Comparison of ENCODE assay signal across 6 cellular contexts in genomic region chr11:67392182-67392715, GRCh38. TPM values are rescaled to one million over a fixed set of nuclear protein-coding genes. Genes with fewer than 3 reads are reported as not detected.
DNase-seq lines count a peak whose midpoint lies in the region; ATAC-seq and TF ChIP-seq lines count a peak whose summit lies in the region.

No MANE protein-coding gene starts in this region.

- H3K4me2 ChIP-seq in BLaER1 treated with 17β-estradiol and CSF1 and Interleukin-3, amounts not matched to agents 10 nM and 100 nM, result peak overlapping the region; percentile 85 to 100 (median 99)
- peak overlapping the region; percentile 84 for H3K4me2 ChIP-seq in KMS-11

- TF ChIP-seq EP300 in gastroesophageal sphincter (IDR thresholded peaks at IDR 0.05), result no peak

- peaks cover 18% of the 10 kb centered on the region for H3K4me1 Mint-ChIP-seq in type B pancreatic cell (ENCODE audit: unreplicated experiment)

- no peak for TF ChIP-seq POLR2A in gastroesophageal sphincter (IDR thresholded peaks at IDR 0.05)

- peaks cover 4% of the 10 kb centered on the region; the same call in 1 of the 2 replicates for H3K79me2 ChIP-seq in KMS-11 (ENCODE audit: insufficient read depth, low read depth)

- peak overlapping the region; percentile 95 for H2AFZ ChIP-seq in KMS-11 (ENCODE audit: low read depth)

- H3K9me3 ChIP-seq in BLaER1 treated with 17β-estradiol and CSF1 and Interleukin-3, amounts not matched to agents 10 nM and 100 nM (replicated peaks in 1 of 11), result no peaks in the 10 kb centered on the region
- no peaks in the 10 kb centered on the region for H3K9me3 ChIP-seq in gastroesophageal sphincter

- TF ChIP-seq CTCF in KMS-11 (conservative IDR thresholded peaks at IDR 0.05; ENCODE audit: low read depth, low read length), result no peak
- no peak for TF ChIP-seq CTCF in gastroesophageal sphincter (IDR thresholded peaks at IDR 0.05)
- no peak for TF ChIP-seq CTCF in type B pancreatic cell (conservative IDR thresholded peaks at IDR 0.05)

- 10% methylated on average over 8 of the region's 31 CpGs; no CpG with 5 or more reads in 1 of the 2 donors for WGBS in gastroesophageal sphincter (ENCODE audit: low coverage in 1 of 2), 2 donors

- peaks cover 8 to 49% (median 34%) of the 10 kb centered on the region in 11 experiments; a peak in 21 of 22 replicates for H4K20me1 ChIP-seq in BLaER1 treated with 17β-estradiol and CSF1 and Interleukin-3, amounts not matched to agents 10 nM and 100 nM
- H4K20me1 ChIP-seq in KMS-11 (ENCODE audit: insufficient read depth), result no peaks in the 10 kb centered on the region

- H3K27ac Mint-ChIP-seq in type B pancreatic cell, result peak overlapping the region; percentile 63

- H3K27me3 ChIP-seq in BLaER1 treated with 17β-estradiol and CSF1 and Interleukin-3, amounts not matched to agents 10 nM and 100 nM, result no peaks in the 10 kb centered on the region
- H3K27me3 ChIP-seq in KMS-11 (ENCODE audit: insufficient read depth, low read depth) (no peaks in the 10 kb centered on the region), gastroesophageal sphincter (no peaks in the 10 kb centered on the region)

- peaks cover 23 to 43% (median 36%) of the 10 kb centered on the region in 11 experiments for H3K36me3 ChIP-seq in BLaER1 treated with 17β-estradiol and CSF1 and Interleukin-3, amounts not matched to agents 10 nM and 100 nM
- H3K36me3 ChIP-seq in KMS-11 (ENCODE audit: insufficient read depth) (no peaks in the 10 kb centered on the region), gastroesophageal sphincter (peaks cover 0 to 39% of the 10 kb centered on the region in 2 donors)

- peaks cover 4% of the 10 kb centered on the region for H3K27me3 Mint-ChIP-seq in type B pancreatic cell

- H3K9me3 Mint-ChIP-seq in type B pancreatic cell, result no peaks in the 10 kb centered on the region

- ATAC-seq in gastroesophageal sphincter, result no peak
- no peak for ATAC-seq in HG03025 (IDR thresholded peaks at IDR 0.05; ENCODE audit: low FRiP score, unreplicated experiment)

- H3K27ac ChIP-seq in BLaER1 treated with 17β-estradiol and CSF1 and Interleukin-3, amounts not matched to agents 10 nM and 100 nM, result peak overlapping the region in 10 of 11 experiments; percentile 73 to 90 (median 82); a peak in 20 of 22 replicates
- no peak overlapping the region; the same call in 1 of the 2 replicates for H3K27ac ChIP-seq in KMS-11
- H3K27ac ChIP-seq in gastroesophageal sphincter, result peak overlapping the region; percentile 50 to 90 (median 88)

- H3K4me3 Mint-ChIP-seq in type B pancreatic cell, result peak overlapping the region; percentile 92

- H3K4me3 ChIP-seq in BLaER1 treated with 17β-estradiol and CSF1 and Interleukin-3, amounts not matched to agents 10 nM and 100 nM, result peak overlapping the region; percentile 67 to 87 (median 76)
- H3K4me3 ChIP-seq in KMS-11 (IDR thresholded peaks at IDR 0.05; ENCODE audit: insufficient read depth, low read depth, low read length), result no peak overlapping the region
- H3K4me3 ChIP-seq in gastroesophageal sphincter, result peak overlapping the region; percentile 67 to 78

- no peaks in the 10 kb centered on the region for H3K36me3 Mint-ChIP-seq in type B pancreatic cell

- DNase-seq in type B pancreatic cell (ENCODE audit: extremely low spot score, unreplicated experiment), result no peak
- DNase-seq in effector CD8-positive, alpha-beta T cell (lab: John Stamatoyannopoulos, UW), result no peak

- H3K4me1 ChIP-seq in BLaER1 treated with 17β-estradiol and CSF1 and Interleukin-3, amounts not matched to agents 10 nM and 100 nM, result peaks cover 38 to 61% (median 54%) of the 10 kb centered on the region in 10 experiments
- H3K4me1 ChIP-seq in KMS-11 (ENCODE audit: low read depth, poor library complexity, severe bottlenecking) (peaks cover 8% of the 10 kb centered on the region), gastroesophageal sphincter (peaks cover 0 to 52% (median 10%) of the 10 kb centered on the region in 3 donors)

- peak overlapping the region; percentile 81 to 91 (median 87) for H3K9ac ChIP-seq in BLaER1 treated with 17β-estradiol and CSF1 and Interleukin-3, amounts not matched to agents 10 nM and 100 nM
- peak overlapping the region; percentile 77 for H3K9ac ChIP-seq in KMS-11

RNA-seq across cellular contexts. Expression of gene RAD9A, which starts 0.5 kb away (rescaled TPM):
- total RNA-seq in gastroesophageal sphincter (10 to 100 TPM in 2 of 4 donors, 1 to 10 TPM in 2; 8.5 to 16.0 (median 11.1) TPM), type B pancreatic cell (ENCODE audit: low replicate concordance) (29.5 and 41.2 TPM in 2 replicates)

RNA-seq across cellular contexts. Expression of gene PPP1CA, which starts 9.4 kb away (rescaled TPM):
- total RNA-seq in gastroesophageal sphincter (10 to 100 TPM; 49.9 to 78.6 (median 63.4) TPM), type B pancreatic cell (ENCODE audit: low replicate concordance) (137 TPM in 2 replicates)

RNA-seq across cellular contexts. Expression of gene TBC1D10C, which starts 11.6 kb away (rescaled TPM):
- total RNA-seq in gastroesophageal sphincter (1 to 10 TPM in 3 of 4 donors, under 1 TPM in 1; 0.30 to 2.0 (median 1.5) TPM), type B pancreatic cell (ENCODE audit: low replicate concordance) (0.87 TPM in 1 of 2 replicates, not detected in the other)

RNA-seq across cellular contexts. Expression of gene CLCF1, which starts 18.9 kb away (rescaled TPM):
- total RNA-seq in gastroesophageal sphincter (10 to 100 TPM in 1 of 4 donors, 1 to 10 TPM in 3; 6.1 to 21.7 (median 9.4) TPM), type B pancreatic cell (ENCODE audit: low replicate concordance) (3.2 and 6.7 TPM in 2 replicates)

RNA-seq across cellular contexts. Expression of gene CARNS1, which starts 23.2 kb away (rescaled TPM):
- total RNA-seq in gastroesophageal sphincter, result 1 to 10 TPM in 3 of 4 donors, under 1 TPM in 1; 0.73 to 3.3 (median 1.6) TPM
- 0.31 and 1.5 TPM in 2 replicates for total RNA-seq in type B pancreatic cell (ENCODE audit: low replicate concordance)
